1 cellular context compared by ENCODE assay signal in genomic region chr1:98253145-98253544, GRCh38.
TF ChIP-seq lines count a peak whose summit lies in the region.

No MANE protein-coding gene starts in this region.

TF ChIP-seq in WTC11, 78 proteins besides CTCF, POLR2A, EP300 and RAD21 (continued from another document):
- TF ChIP-seq ERG (CRISPR knock-in tag; IDR thresholded peaks at IDR 0.05) (no peak), NFE2L1 (CRISPR knock-in tag; IDR thresholded peaks at IDR 0.05) (no peak), FOXJ3 (CRISPR knock-in tag; IDR thresholded peaks at IDR 0.05; ENCODE audit: borderline replicate concordance) (no peak), GRHL2 (CRISPR knock-in tag; IDR thresholded peaks at IDR 0.05; ENCODE audit: insufficient replicate concordance, severe bottlenecking) (no peak), ZBTB43 (CRISPR knock-in tag; IDR thresholded peaks at IDR 0.05) (no peak), ZNF263 (CRISPR knock-in tag; IDR thresholded peaks at IDR 0.05; ENCODE audit: low read depth) (no peak), ZNF219 (CRISPR knock-in tag; IDR thresholded peaks at IDR 0.05; ENCODE audit: borderline replicate concordance) (no peak), ZMAT4 (CRISPR knock-in tag; IDR thresholded peaks at IDR 0.05) (no peak), KAT7 (CRISPR knock-in tag; IDR thresholded peaks at IDR 0.05; ENCODE audit: borderline replicate concordance) (no peak), GTF2I (CRISPR knock-in tag; conservative IDR thresholded peaks at IDR 0.05) (no peak)
